ENCODE assay signal across 19 cellular contexts in genomic region chr15:70698412-70698811, GRCh38.
DNase-seq lines count a peak whose midpoint lies in the region; ATAC-seq and TF ChIP-seq lines count a peak whose summit lies in the region.
"Had no signal": no experiment of that assay in that cellular context is flagged by ENCODE, and none has a peak within 500 bp of the region (broad histone marks: within the 10 kb centered on the region; RNA-seq: fewer than 3 reads in every experiment).

No MANE protein-coding gene starts in this region.

- H3K4me2 ChIP-seq in skeletal muscle satellite cell (ENCODE audit: low read length): peak overlapping the region; percentile 77

- intact Hi-C loops in Caco-2 (cut with micrococcal nuclease; ENCODE audit: unreplicated experiment) (no loop called here), Panc1 (cut with micrococcal nuclease; ENCODE audit: unreplicated experiment) (no loop called here)

- ATAC-seq in Panc1: no peak
- no peak for ATAC-seq in gastroesophageal sphincter
- ATAC-seq in GM21390 (IDR thresholded peaks at IDR 0.05; ENCODE audit: unreplicated experiment): no peak
- ATAC-seq in HG03097 (IDR thresholded peaks at IDR 0.05; ENCODE audit: low FRiP score, unreplicated experiment): no peak
- ATAC-seq: CD8-positive, alpha-beta T cell had no signal

- H3K4me1 ChIP-seq in Caco-2: peaks cover 70% of the 10 kb centered on the region
- peaks cover 68% of the 10 kb centered on the region for H3K4me1 ChIP-seq in Panc1 (ENCODE audit: control insufficient read depth, insufficient read depth, low read length)
- H3K4me1 ChIP-seq in gastroesophageal sphincter: peaks cover 15 to 60% (median 19%) of the 10 kb centered on the region in 3 donors
- H3K4me1 ChIP-seq in skeletal muscle satellite cell (ENCODE audit: control insufficient read depth, insufficient read depth, low read length): peaks cover 62% of the 10 kb centered on the region

- H3K36me3 Mint-ChIP-seq in Caco-2 (ENCODE audit: insufficient read depth, unreplicated experiment): peaks cover 43% of the 10 kb centered on the region
- H3K36me3 Mint-ChIP-seq: CD8-positive, alpha-beta T cell had no signal

- H3K9me3 ChIP-seq in Caco-2: no peaks in the 10 kb centered on the region
- H3K9me3 ChIP-seq in Panc1 (ENCODE audit: control insufficient read depth, insufficient read depth, low read depth, low read length): no peaks in the 10 kb centered on the region
- no peaks in the 10 kb centered on the region for H3K9me3 ChIP-seq in gastroesophageal sphincter
- H3K9me3 ChIP-seq in skeletal muscle satellite cell (replicated peaks; ENCODE audit: low read length): no peaks in the 10 kb centered on the region

- H3K4me3 ChIP-seq in Caco-2 (ENCODE audit: low read depth, low read length): no peak overlapping the region
- no peak overlapping the region for H3K4me3 ChIP-seq in Panc1 (ENCODE audit: low read depth in 2 of 2, low read length in 2 of 2)
- H3K4me3 ChIP-seq in gastroesophageal sphincter: no peak overlapping the region
- H3K4me3 ChIP-seq in skeletal muscle satellite cell (ENCODE audit: low read length): no peak overlapping the region

- no peaks in the 10 kb centered on the region for H3K9me3 Mint-ChIP-seq in Caco-2 (ENCODE audit: unreplicated experiment)
- H3K9me3 Mint-ChIP-seq: activated B cell treated with CpG ODN at 0.5 μM for 24 hours; activated T-helper 2 cell treated with anti-CD3 and anti-CD28 coated beads, Interferon-gamma antibody, Interleukin-2, Interleukin-4, amounts not matched to agents 10 μg/mL and 5 μg/mL and 100 μg/mL, durations not matched to agents 14 hours and 24 hours and 36 hours; CD8-positive, alpha-beta T cell; naive B cell had no signal

- peak overlapping the region; percentile 42 for H3K9ac ChIP-seq in skeletal muscle satellite cell (ENCODE audit: low read depth, low read length)

- peak overlapping the region; percentile 47 for H3K4me3 Mint-ChIP-seq in Caco-2 (ENCODE audit: unreplicated experiment)
- H3K4me3 Mint-ChIP-seq: activated B cell treated with CpG ODN at 0.5 μM for 24 hours; CD8-positive, alpha-beta T cell; naive B cell had no signal

- DNase-seq in Caco-2 (no peak), Panc1 (ENCODE audit: low read depth, low spot score) (no peak), NOMO-1 (lab: John Stamatoyannopoulos, UW; ENCODE audit: unreplicated experiment in 2 of 2) (no peak)
- DNase-seq in activated CD4-positive, CD25-positive, alpha-beta regulatory T cell (lab: John Stamatoyannopoulos, UW): no peak
- DNase-seq: activated B cell treated with CpG ODN at 0.5 μM for 24 hours; amniotic stem cell; CD8-positive, alpha-beta T cell; naive B cell; NCI-H1694; NCI-H345; posterior cingulate gyrus; SIG-M5; stimulated activated naive CD4-positive, alpha-beta T cell; T-helper 2 cell had no signal

- TF ChIP-seq CTCF in Caco-2 (IDR thresholded peaks at IDR 0.05; ENCODE audit: insufficient read depth in 1 of 2, low read depth in 1 of 2, low read length in 1 of 2, severe bottlenecking in 1 of 2, unreplicated experiment in 1 of 2) (no peak), Panc1 (IDR thresholded peaks at IDR 0.05) (no peak), gastroesophageal sphincter (IDR thresholded peaks at IDR 0.05) (no peak)

- POLR2A ChIA-PET in Caco-2 (lab: Charles Lee): no interaction called here
- POLR2A ChIA-PET in Panc1 (lab: Charles Lee): no interaction called here

- peaks cover 69% of the 10 kb centered on the region for H3K4me1 Mint-ChIP-seq in Caco-2 (ENCODE audit: low read depth, unreplicated experiment)
- H3K4me1 Mint-ChIP-seq: activated B cell treated with CpG ODN at 0.5 μM for 24 hours, naive B cell had no signal

- peak overlapping the region; percentile 88 for H3K27ac Mint-ChIP-seq in Caco-2 (ENCODE audit: unreplicated experiment)
- H3K27ac Mint-ChIP-seq: activated B cell treated with CpG ODN at 0.5 μM for 24 hours; activated T-helper 2 cell treated with anti-CD3 and anti-CD28 coated beads, Interferon-gamma antibody, Interleukin-2, Interleukin-4, amounts not matched to agents 10 μg/mL and 5 μg/mL and 100 μg/mL, durations not matched to agents 14 hours and 24 hours and 36 hours; CD8-positive, alpha-beta T cell had no signal

- no peak for TF ChIP-seq EP300 in gastroesophageal sphincter (IDR thresholded peaks at IDR 0.05)

- H3K27me3 ChIP-seq in Caco-2 (replicated peaks; ENCODE audit: control insufficient read depth, insufficient read depth, low read length) (no peaks in the 10 kb centered on the region), Panc1 (ENCODE audit: control insufficient read depth, insufficient read depth, low read length) (no peaks in the 10 kb centered on the region), gastroesophageal sphincter (no peaks in the 10 kb centered on the region), skeletal muscle satellite cell (ENCODE audit: control insufficient read depth, insufficient read depth, low read length) (no peaks in the 10 kb centered on the region)

- TF ChIP-seq POLR2A in gastroesophageal sphincter (IDR thresholded peaks at IDR 0.05): no peak

- no TSS peak for BruUV-seq in Caco-2 (replicated peaks; lab: Mats Ljungman, UMichigan)
- no TSS peak for BruUV-seq in Panc1 (replicated peaks; lab: Mats Ljungman, UMichigan)

- no peaks in the 10 kb centered on the region for H3K27me3 Mint-ChIP-seq in Caco-2 (ENCODE audit: insufficient read depth, unreplicated experiment)

- H3K36me3 ChIP-seq in Caco-2 (ENCODE audit: control insufficient read depth, insufficient read depth, low read length) (no peaks in the 10 kb centered on the region; the same call in 1 of the 2 replicates), Panc1 (ENCODE audit: control insufficient read depth, insufficient read depth, low read length) (peaks cover 34% of the 10 kb centered on the region), gastroesophageal sphincter (peaks cover 0 to 4% of the 10 kb centered on the region in 2 donors), skeletal muscle satellite cell (ENCODE audit: insufficient read depth, low read length) (peaks cover 45% of the 10 kb centered on the region)

- CTCF ChIA-PET in Caco-2 (lab: Charles Lee): no interaction called here
- CTCF ChIA-PET in Panc1 (lab: Charles Lee): no interaction called here

- H3K27ac ChIP-seq in Panc1 (ENCODE audit: low read length) (peak overlapping the region; percentile 94), gastroesophageal sphincter (peak overlapping the region; percentile 71 to 77 (median 74))

- in situ Hi-C loops in Panc1 (cut with HindIII; ENCODE audit: low pct_unique_long_range_greater_than_20kb, low sequenced_read_pairs): no loop called here
